In the genomic region with DNA sequence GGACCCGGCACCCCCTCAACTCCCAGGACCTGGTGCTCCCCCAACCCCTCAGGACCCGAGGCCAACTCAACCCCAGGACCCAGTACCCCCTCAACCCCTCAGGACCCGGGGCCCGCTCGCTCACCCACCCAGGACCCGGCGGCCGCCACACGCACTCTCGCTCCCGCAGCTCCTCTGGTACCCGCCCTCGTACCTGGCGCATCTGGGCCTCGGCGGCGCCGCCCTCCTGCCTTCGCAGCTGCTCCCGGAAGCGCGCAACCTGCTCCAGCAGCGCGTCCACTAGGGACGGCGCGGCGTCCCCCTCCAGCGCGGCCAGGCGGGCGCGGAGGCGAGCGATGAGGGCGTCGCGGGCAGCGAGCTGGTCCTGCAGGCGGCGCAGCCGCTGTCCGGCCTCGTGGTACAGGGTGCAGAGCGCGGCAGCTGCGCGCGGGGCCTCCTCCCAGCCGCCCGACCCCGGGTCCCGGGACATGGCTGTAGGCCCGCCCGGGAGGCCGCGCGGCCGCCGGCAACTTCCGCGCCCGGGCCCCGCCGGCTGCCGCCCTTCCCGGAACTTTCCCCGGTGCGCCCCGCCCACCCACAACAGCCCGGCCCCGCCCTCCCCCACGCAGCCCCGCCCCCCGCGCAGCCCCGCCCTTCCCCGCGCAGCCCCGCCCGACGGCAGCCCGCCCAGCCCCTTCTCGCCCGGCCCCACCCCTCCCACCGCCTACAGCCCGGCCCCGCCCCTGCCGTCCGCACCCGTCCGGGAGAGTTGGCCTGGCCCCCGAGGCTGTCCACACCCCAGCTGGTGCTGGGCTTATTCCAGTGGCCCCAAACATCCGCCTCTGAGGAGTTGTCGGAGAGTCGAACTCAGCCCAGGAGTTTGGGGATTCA, we compare ENCODE assay signal across 8 cellular contexts. TPM values are rescaled to one million over a fixed set of nuclear protein-coding genes. Genes with fewer than 3 reads are reported as not detected.
DNase-seq lines count a peak whose midpoint lies in the region; ATAC-seq and TF ChIP-seq lines count a peak whose summit lies in the region.

A gene with protein sequence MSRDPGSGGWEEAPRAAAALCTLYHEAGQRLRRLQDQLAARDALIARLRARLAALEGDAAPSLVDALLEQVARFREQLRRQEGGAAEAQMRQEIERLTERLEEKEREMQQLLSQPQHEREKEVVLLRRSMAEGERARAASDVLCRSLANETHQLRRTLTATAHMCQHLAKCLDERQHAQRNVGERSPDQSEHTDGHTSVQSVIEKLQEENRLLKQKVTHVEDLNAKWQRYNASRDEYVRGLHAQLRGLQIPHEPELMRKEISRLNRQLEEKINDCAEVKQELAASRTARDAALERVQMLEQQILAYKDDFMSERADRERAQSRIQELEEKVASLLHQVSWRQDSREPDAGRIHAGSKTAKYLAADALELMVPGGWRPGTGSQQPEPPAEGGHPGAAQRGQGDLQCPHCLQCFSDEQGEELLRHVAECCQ (minus strand): TSS at position 516 of the 870 bp plus-strand sequence. CDS start 47 bp downstream, at position 469.

- no peaks in the 10 kb centered on the region for H3K27me3 ChIP-seq in left lung

- peaks cover 31% of the 10 kb centered on the region for H3K4me1 Mint-ChIP-seq in activated CD4-positive, alpha-beta T cell treated with anti-CD3 and anti-CD28 coated beads, Interleukin-2, amount 10 ng/mL, durations not matched to agents 7 days and 5 days

- H3K4me1 ChIP-seq in left lung = peaks cover 0 to 38% of the 10 kb centered on the region in 2 donors

- H3K9me3 ChIP-seq in left lung = no peaks in the 10 kb centered on the region

- intact Hi-C loops in left lung (cut with DNase I) = no loop called here

- CTCF ChIA-PET in activated CD4-positive, alpha-beta T cell treated with anti-CD3 and anti-CD28 coated beads, Interleukin-2, amount 10 ng/mL, durations not matched to agents 7 days and 5 days (lab: Charles Lee) = interaction anchor here (1.1 to 1.9 kb wide), 4 partner anchors 10 to 198 kb away, joined by 3 to 11 read pairs (median 4); no protein-coding TSS in a partner anchor

- peak within 1 kb of the TSS; percentile 80 to 94 for H3K27ac ChIP-seq in left lung

- peaks cover 0 to 14% of the 10 kb centered on the region in 2 donors for H3K36me3 ChIP-seq in left lung

- no peaks in the 10 kb centered on the region for H3K27me3 Mint-ChIP-seq in activated CD4-positive, alpha-beta T cell treated with anti-CD3 and anti-CD28 coated beads, Interleukin-2, amount 10 ng/mL, durations not matched to agents 7 days and 5 days

- H3K4me3 Mint-ChIP-seq in activated CD4-positive, alpha-beta T cell treated with anti-CD3 and anti-CD28 coated beads, Interleukin-2, amount 10 ng/mL, durations not matched to agents 7 days and 5 days = peak within 1 kb of the TSS; percentile 74

- H3K4me3 ChIP-seq in left lung = peak within 1 kb of the TSS; percentile 78 to 92

- POLR2A ChIA-PET in activated CD4-positive, alpha-beta T cell treated with anti-CD3 and anti-CD28 coated beads, Interleukin-2, amount 10 ng/mL, durations not matched to agents 7 days and 5 days (lab: Charles Lee) = interaction anchor here (0.6 to 0.7 kb wide), 2 partner anchors 18 to 30 kb away, joined by 3 to 4 read pairs; no protein-coding TSS in a partner anchor

- no peaks in the 10 kb centered on the region for H3K9me3 Mint-ChIP-seq in activated CD4-positive, alpha-beta T cell treated with anti-CD3 and anti-CD28 coated beads, Interleukin-2, amount 10 ng/mL, durations not matched to agents 7 days and 5 days

- peak in 1 of 2 donors; percentile 8 for TF ChIP-seq CTCF in left lung (IDR thresholded peaks at IDR 0.05)

- peak within 1 kb of the TSS; percentile 79 for H3K27ac Mint-ChIP-seq in activated CD4-positive, alpha-beta T cell treated with anti-CD3 and anti-CD28 coated beads, Interleukin-2, amount 10 ng/mL, durations not matched to agents 7 days and 5 days

- H3K36me3 Mint-ChIP-seq in activated CD4-positive, alpha-beta T cell treated with anti-CD3 and anti-CD28 coated beads, Interleukin-2, amount 10 ng/mL, durations not matched to agents 7 days and 5 days (ENCODE audit: low read depth) = peaks cover 7% of the 10 kb centered on the region

- ATAC-seq in HG02981 (IDR thresholded peaks at IDR 0.05; ENCODE audit: unreplicated experiment) = peak; percentile 56
- peak; percentile 87 for ATAC-seq in left lung

- peak; percentile 76 for DNase-seq in NK-92 treated with Interleukin-12 subunit alpha and Interleukin-12 subunit beta, amount 100 ng/mL, for 24 hours (lab: John Stamatoyannopoulos, UW)
- no peak for DNase-seq in NK-92 (lab: John Stamatoyannopoulos, UW; ENCODE audit: unreplicated experiment)
- DNase-seq in NCI-H2227 (lab: John Stamatoyannopoulos, UW; ENCODE audit: unreplicated experiment) = peak; percentile 83
- peak; percentile 75 for DNase-seq in activated CD4-positive, alpha-beta T cell treated with anti-CD3 and anti-CD28 coated beads, Interleukin-2, amount 10 ng/mL, durations not matched to agents 7 days and 5 days
- DNase-seq in dedifferentiated amniotic fluid mesenchymal stem cell (ENCODE audit: extremely low spot score) = peak; percentile 63
- DNase-seq in left lung = peak; percentile 92 to 97
- DNase-seq in stimulated activated CD4-positive, alpha-beta T cell treated with anti-CD3 and anti-CD28 coated beads, Interleukin-2, amount 100 ng/mL, for 48 hours = peak; percentile 65 to 78

RNA-seq across cellular contexts. Expression of the gene that starts here (rescaled TPM):
- 10 to 100 TPM; 35.0 to 43.6 TPM for total RNA-seq in activated CD4-positive, alpha-beta T cell treated with anti-CD3 and anti-CD28 coated beads, Interleukin-2, amount 10 ng/mL, durations not matched to agents 7 days and 5 days
- 10 to 100 TPM; 32.9 to 46.5 TPM for total RNA-seq in left lung
